ENCODE assay signal across 1 cellular context in genomic region chr12:111773801-111774551, GRCh38.
TF ChIP-seq lines count a peak whose summit lies in the region.

No MANE protein-coding gene starts in this region.

TF ChIP-seq in HepG2, 621 proteins besides CTCF, POLR2A, EP300 and RAD21 (continued from another document and continues in another):
- TF ChIP-seq ZHX1 (CRISPR knock-in tag; IDR thresholded peaks at IDR 0.05; ENCODE audit: low read depth) (peak; percentile 60; the same call in 1 of the 2 replicates), HNRNPK (IDR thresholded peaks at IDR 0.05; ENCODE audit: low read depth, low read length, poor library complexity, severe bottlenecking) (no peak), ZFP36L1 (CRISPR knock-in tag; IDR thresholded peaks at IDR 0.05) (no peak), MIER2 (CRISPR knock-in tag; IDR thresholded peaks at IDR 0.05) (no peak), NR2F2 (IDR thresholded peaks at IDR 0.05; ENCODE audit: borderline replicate concordance, low read depth) (no peak), ELF4 (CRISPR knock-in tag; IDR thresholded peaks at IDR 0.05; ENCODE audit: borderline replicate concordance) (no peak), ZNF589 (CRISPR knock-in tag; conservative IDR thresholded peaks at IDR 0.05) (no peak), NR1H2 (CRISPR knock-in tag; IDR thresholded peaks at IDR 0.05; ENCODE audit: borderline replicate concordance, low read depth) (no peak), ZNF557 (CRISPR knock-in tag; IDR thresholded peaks at IDR 0.05) (0 out of 2 replicates have a peak, but pooled peaks have one; percentile 65), ZSCAN21 (CRISPR knock-in tag; IDR thresholded peaks at IDR 0.05; ENCODE audit: borderline replicate concordance) (no peak), ZNF75D (CRISPR knock-in tag; IDR thresholded peaks at IDR 0.05; ENCODE audit: borderline replicate concordance) (no peak), MAFG (CRISPR knock-in tag; IDR thresholded peaks at IDR 0.05) (no peak), TAF15 (IDR thresholded peaks at IDR 0.05; ENCODE audit: low read depth, low read length, poor library complexity, severe bottlenecking) (no peak), HNF4G (IDR thresholded peaks at IDR 0.05; ENCODE audit: borderline replicate concordance, low read depth, low read length) (peak; percentile 60; the same call in 1 of the 2 replicates), HNF4G (CRISPR knock-in tag; IDR thresholded peaks at IDR 0.05; ENCODE audit: borderline replicate concordance, low read depth) (no peak), ZNF816 (CRISPR knock-in tag; IDR thresholded peaks at IDR 0.05; ENCODE audit: borderline replicate concordance) (no peak), TP53 (CRISPR knock-in tag; conservative IDR thresholded peaks at IDR 0.05) (no peak), TOE1 (CRISPR knock-in tag; IDR thresholded peaks at IDR 0.05) (no peak), FOXM1 (CRISPR knock-in tag; IDR thresholded peaks at IDR 0.05) (no peak), THAP7 (CRISPR knock-in tag; IDR thresholded peaks at IDR 0.05) (no peak), ZNF10 (CRISPR knock-in tag; IDR thresholded peaks at IDR 0.05; ENCODE audit: borderline replicate concordance, low read depth) (no peak), JUN (CRISPR knock-in tag; IDR thresholded peaks at IDR 0.05) (no peak), KIAA2018 (CRISPR knock-in tag; IDR thresholded peaks at IDR 0.05; ENCODE audit: borderline replicate concordance) (no peak), RNF2 (conservative IDR thresholded peaks at IDR 0.05; ENCODE audit: low read depth) (no peak), SIX1 (CRISPR knock-in tag; IDR thresholded peaks at IDR 0.05; ENCODE audit: borderline replicate concordance) (no peak)
- TF ChIP-seq, protein P1, sequence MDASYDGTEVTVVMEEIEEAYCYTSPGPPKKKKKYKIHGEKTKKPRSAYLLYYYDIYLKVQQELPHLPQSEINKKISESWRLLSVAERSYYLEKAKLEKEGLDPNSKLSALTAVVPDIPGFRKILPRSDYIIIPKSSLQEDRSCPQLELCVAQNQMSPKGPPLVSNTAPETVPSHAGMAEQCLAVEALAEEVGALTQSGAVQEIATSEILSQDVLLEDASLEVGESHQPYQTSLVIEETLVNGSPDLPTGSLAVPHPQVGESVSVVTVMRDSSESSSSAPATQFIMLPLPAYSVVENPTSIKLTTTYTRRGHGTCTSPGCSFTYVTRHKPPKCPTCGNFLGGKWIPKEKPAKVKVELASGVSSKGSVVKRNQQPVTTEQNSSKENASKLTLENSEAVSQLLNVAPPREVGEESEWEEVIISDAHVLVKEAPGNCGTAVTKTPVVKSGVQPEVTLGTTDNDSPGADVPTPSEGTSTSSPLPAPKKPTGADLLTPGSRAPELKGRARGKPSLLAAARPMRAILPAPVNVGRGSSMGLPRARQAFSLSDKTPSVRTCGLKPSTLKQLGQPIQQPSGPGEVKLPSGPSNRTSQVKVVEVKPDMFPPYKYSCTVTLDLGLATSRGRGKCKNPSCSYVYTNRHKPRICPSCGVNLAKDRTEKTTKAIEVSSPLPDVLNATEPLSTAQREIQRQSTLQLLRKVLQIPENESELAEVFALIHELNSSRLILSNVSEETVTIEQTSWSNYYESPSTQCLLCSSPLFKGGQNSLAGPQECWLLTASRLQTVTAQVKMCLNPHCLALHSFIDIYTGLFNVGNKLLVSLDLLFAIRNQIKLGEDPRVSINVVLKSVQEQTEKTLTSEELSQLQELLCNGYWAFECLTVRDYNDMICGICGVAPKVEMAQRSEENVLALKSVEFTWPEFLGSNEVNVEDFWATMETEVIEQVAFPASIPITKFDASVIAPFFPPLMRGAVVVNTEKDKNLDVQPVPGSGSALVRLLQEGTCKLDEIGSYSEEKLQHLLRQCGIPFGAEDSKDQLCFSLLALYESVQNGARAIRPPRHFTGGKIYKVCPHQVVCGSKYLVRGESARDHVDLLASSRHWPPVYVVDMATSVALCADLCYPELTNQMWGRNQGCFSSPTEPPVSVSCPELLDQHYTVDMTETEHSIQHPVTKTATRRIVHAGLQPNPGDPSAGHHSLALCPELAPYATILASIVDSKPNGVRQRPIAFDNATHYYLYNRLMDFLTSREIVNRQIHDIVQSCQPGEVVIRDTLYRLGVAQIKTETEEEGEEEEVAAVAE (CRISPR knock-in tag; IDR thresholded peaks at IDR 0.05; ENCODE audit: borderline replicate concordance): no peak
- TF ChIP-seq, protein P2, sequence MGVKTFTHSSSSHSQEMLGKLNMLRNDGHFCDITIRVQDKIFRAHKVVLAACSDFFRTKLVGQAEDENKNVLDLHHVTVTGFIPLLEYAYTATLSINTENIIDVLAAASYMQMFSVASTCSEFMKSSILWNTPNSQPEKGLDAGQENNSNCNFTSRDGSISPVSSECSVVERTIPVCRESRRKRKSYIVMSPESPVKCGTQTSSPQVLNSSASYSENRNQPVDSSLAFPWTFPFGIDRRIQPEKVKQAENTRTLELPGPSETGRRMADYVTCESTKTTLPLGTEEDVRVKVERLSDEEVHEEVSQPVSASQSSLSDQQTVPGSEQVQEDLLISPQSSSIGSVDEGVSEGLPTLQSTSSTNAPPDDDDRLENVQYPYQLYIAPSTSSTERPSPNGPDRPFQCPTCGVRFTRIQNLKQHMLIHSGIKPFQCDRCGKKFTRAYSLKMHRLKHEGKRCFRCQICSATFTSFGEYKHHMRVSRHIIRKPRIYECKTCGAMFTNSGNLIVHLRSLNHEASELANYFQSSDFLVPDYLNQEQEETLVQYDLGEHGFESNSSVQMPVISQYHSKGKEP (CRISPR knock-in tag; IDR thresholded peaks at IDR 0.05): no peak
- TF ChIP-seq, protein P3, sequence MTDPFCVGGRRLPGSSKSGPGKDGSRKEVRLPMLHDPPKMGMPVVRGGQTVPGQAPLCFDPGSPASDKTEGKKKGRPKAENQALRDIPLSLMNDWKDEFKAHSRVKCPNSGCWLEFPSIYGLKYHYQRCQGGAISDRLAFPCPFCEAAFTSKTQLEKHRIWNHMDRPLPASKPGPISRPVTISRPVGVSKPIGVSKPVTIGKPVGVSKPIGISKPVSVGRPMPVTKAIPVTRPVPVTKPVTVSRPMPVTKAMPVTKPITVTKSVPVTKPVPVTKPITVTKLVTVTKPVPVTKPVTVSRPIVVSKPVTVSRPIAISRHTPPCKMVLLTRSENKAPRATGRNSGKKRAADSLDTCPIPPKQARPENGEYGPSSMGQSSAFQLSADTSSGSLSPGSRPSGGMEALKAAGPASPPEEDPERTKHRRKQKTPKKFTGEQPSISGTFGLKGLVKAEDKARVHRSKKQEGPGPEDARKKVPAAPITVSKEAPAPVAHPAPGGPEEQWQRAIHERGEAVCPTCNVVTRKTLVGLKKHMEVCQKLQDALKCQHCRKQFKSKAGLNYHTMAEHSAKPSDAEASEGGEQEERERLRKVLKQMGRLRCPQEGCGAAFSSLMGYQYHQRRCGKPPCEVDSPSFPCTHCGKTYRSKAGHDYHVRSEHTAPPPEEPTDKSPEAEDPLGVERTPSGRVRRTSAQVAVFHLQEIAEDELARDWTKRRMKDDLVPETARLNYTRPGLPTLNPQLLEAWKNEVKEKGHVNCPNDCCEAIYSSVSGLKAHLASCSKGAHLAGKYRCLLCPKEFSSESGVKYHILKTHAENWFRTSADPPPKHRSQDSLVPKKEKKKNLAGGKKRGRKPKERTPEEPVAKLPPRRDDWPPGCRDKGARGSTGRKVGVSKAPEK (CRISPR knock-in tag; IDR thresholded peaks at IDR 0.05; ENCODE audit: borderline replicate concordance): no peak
- TF ChIP-seq, protein P4, sequence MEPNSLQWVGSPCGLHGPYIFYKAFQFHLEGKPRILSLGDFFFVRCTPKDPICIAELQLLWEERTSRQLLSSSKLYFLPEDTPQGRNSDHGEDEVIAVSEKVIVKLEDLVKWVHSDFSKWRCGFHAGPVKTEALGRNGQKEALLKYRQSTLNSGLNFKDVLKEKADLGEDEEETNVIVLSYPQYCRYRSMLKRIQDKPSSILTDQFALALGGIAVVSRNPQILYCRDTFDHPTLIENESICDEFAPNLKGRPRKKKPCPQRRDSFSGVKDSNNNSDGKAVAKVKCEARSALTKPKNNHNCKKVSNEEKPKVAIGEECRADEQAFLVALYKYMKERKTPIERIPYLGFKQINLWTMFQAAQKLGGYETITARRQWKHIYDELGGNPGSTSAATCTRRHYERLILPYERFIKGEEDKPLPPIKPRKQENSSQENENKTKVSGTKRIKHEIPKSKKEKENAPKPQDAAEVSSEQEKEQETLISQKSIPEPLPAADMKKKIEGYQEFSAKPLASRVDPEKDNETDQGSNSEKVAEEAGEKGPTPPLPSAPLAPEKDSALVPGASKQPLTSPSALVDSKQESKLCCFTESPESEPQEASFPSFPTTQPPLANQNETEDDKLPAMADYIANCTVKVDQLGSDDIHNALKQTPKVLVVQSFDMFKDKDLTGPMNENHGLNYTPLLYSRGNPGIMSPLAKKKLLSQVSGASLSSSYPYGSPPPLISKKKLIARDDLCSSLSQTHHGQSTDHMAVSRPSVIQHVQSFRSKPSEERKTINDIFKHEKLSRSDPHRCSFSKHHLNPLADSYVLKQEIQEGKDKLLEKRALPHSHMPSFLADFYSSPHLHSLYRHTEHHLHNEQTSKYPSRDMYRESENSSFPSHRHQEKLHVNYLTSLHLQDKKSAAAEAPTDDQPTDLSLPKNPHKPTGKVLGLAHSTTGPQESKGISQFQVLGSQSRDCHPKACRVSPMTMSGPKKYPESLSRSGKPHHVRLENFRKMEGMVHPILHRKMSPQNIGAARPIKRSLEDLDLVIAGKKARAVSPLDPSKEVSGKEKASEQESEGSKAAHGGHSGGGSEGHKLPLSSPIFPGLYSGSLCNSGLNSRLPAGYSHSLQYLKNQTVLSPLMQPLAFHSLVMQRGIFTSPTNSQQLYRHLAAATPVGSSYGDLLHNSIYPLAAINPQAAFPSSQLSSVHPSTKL (CRISPR knock-in tag; IDR thresholded peaks at IDR 0.05): peak; percentile 40; the same call in 1 of the 2 replicates
